ENCODE assay signal across 18 cellular contexts in the genomic region with DNA sequence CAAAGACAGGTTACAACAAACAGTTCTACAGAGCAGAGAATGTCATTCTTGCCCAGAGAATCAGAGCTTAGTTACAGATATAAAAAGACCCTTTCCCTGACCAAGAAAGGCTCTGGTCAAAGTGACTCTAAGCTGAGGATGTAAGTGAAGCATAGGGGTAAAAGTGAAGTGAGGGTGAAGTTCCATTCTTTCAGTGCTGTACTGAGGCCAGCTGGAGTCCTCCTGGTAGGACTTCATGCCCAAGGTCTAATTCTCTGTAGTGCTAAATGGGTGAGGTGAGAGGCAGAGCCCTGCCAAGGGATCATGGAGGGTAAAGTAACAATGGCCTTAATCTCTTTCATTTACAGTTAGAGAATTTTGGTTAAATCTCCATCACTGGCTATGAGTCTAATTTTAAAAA.
"Had no signal": no experiment of that assay in that cellular context is flagged by ENCODE, and none has a peak within 500 bp of the region (broad histone marks: within the 10 kb centered on the region; RNA-seq: fewer than 3 reads in every experiment).

No MANE protein-coding gene starts in this region.

- H3K4me3 ChIP-seq: ascending aorta, gastroesophageal sphincter, left lung, ovary, sigmoid colon, tibial artery, vagina had no signal

- H3K27ac Mint-ChIP-seq: naive B cell had no signal

- H3K9me3 Mint-ChIP-seq: naive B cell had no signal

- FAIRE-seq: bronchial epithelial cell, endometrium had no signal

- ATAC-seq: activated CD4-positive, CD25-positive, alpha-beta regulatory T cell treated with anti-CD3 and anti-CD28 coated beads, Interleukin-2, amount 50 U/mL, for 24 hours; gastroesophageal sphincter; left lung had no signal

- DNase-seq: activated CD4-positive, alpha-beta T cell treated with anti-CD3 and anti-CD28 coated beads, Interleukin-2, amount 50 U/mL, for 1 hour; activated naive CD4-positive, alpha-beta T cell treated with Interleukin-2 at 50 U/mL for 16 hours; islet precursor cell; left lung; mammary epithelial cell; naive B cell; ovary; sigmoid colon; stimulated activated CD4-positive, alpha-beta T cell treated with anti-CD3 and anti-CD28 coated beads, Interleukin-12 subunit alpha, Interleukin-12 subunit beta, amount 100 ng/mL, for 4 hours; stimulated activated CD4-positive, alpha-beta T cell treated with anti-CD3 and anti-CD28 coated beads, Interleukin-2, amount 100 ng/mL, for 24 hours; T-helper 9 cell; tibial artery had no signal

- H3K27me3 Mint-ChIP-seq: naive B cell had no signal

- H3K4me3 Mint-ChIP-seq: naive B cell had no signal

- H3K36me3 ChIP-seq: ovary had no signal

- H3K27ac ChIP-seq: ascending aorta, gastroesophageal sphincter, left lung, ovary, sigmoid colon, tibial artery, vagina had no signal

- H3K9me3 ChIP-seq: ascending aorta, gastroesophageal sphincter, left lung, ovary, sigmoid colon, tibial artery, vagina had no signal

- H3K27me3 ChIP-seq: ascending aorta, gastroesophageal sphincter, left lung, ovary, sigmoid colon, tibial artery, vagina had no signal

- H3K36me3 Mint-ChIP-seq: naive B cell had no signal

- H3K4me1 ChIP-seq: ascending aorta had no signal
